ENCODE assay signal across 8 cellular contexts in the genomic region with DNA sequence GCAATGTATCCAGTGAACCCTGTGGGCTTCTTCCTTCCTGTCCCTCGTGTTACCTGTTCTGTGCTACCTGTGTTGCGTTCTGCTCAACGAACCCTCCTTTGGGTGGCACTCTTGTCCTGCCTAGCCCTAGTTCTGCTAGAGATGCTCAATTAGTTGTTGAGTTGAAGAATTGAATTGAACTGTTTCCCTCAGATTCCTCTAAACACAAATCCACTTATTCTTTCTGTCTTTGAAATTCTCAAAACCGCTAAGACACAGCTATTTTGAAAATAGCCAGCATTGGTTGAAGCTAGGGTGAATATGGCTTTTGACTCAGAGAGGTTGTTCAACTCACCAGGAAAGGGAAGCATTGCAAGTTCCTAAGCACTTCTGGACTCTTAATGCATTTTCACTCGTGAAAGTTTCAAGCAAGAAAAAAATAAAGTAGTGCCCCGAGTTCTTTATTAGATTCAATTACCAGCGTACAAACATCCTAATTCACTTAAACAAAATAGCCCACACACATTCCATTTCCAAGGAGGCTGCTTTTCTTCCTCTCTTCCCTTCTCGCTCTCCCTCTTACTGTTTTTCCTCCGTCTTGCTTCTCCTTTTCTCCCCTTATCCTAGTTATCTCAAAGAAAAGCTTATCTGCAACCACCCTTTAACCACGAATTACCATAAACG. TPM values are rescaled to one million over a fixed set of nuclear protein-coding genes. Genes with fewer than 3 reads are reported as not detected.
A peak's percentile ranks its signal among the peaks of the same experiment; 100 is the strongest.
DNase-seq lines count a peak whose midpoint lies in the region; ATAC-seq and TF ChIP-seq lines count a peak whose summit lies in the region.

No MANE protein-coding gene starts in this region.

- no peaks in the 10 kb centered on the region for H3K36me3 Mint-ChIP-seq in activated T-helper 17 cell treated with anti-CD3 and anti-CD28 coated beads, Interleukin-2, amount 50 U/mL, for 72 hours (ENCODE audit: low read depth)

- H3K4me1 ChIP-seq in KMS-11 (ENCODE audit: low read depth, poor library complexity, severe bottlenecking), result peaks cover 5% of the 10 kb centered on the region
- peaks cover 7 to 11% of the 10 kb centered on the region in 2 donors for H3K4me1 ChIP-seq in gastrocnemius medialis

- TF ChIP-seq CTCF in KMS-11 (conservative IDR thresholded peaks at IDR 0.05; ENCODE audit: low read depth, low read length) (no peak), gastrocnemius medialis (IDR thresholded peaks at IDR 0.05 in 4 of 5, conservative IDR thresholded peaks at IDR 0.05 in 1 of 5) (peak in 1 of 5 experiments; percentile 31)

- no peaks in the 10 kb centered on the region for H3K27me3 ChIP-seq in KMS-11 (ENCODE audit: insufficient read depth, low read depth)
- H3K27me3 ChIP-seq in gastrocnemius medialis, result peaks cover 0 to 7% (median 0%) of the 10 kb centered on the region in 3 donors

- H3K79me2 ChIP-seq in KMS-11 (ENCODE audit: insufficient read depth, low read depth), result no peaks in the 10 kb centered on the region

- no peaks in the 10 kb centered on the region for H3K27me3 Mint-ChIP-seq in activated T-helper 17 cell treated with anti-CD3 and anti-CD28 coated beads, Interleukin-2, amount 50 U/mL, for 72 hours

- ATAC-seq in activated T-helper 17 cell treated with anti-CD3 and anti-CD28 coated beads, Interleukin-2, amount 50 U/mL, for 72 hours (replicated peaks), result peak; percentile 27
- peak; percentile 30 for ATAC-seq in left ventricle myocardium superior
- no peak for ATAC-seq in gastrocnemius medialis
- ATAC-seq in GM21825 (IDR thresholded peaks at IDR 0.05; ENCODE audit: unreplicated experiment), result no peak

- in situ Hi-C loops in gastrocnemius medialis (cut with MboI; ENCODE audit: low sequenced_read_pairs in 4 of 4), result loop anchor here in 1 of 4 donors (25.0 kb wide), 1 partner anchor 125 kb away; no protein-coding TSS in a partner anchor

- H3K9me3 Mint-ChIP-seq in activated T-helper 17 cell treated with anti-CD3 and anti-CD28 coated beads, Interleukin-2, amount 50 U/mL, for 72 hours, result no peaks in the 10 kb centered on the region

- H3K9me3 ChIP-seq in gastrocnemius medialis, result no peaks in the 10 kb centered on the region

- TF ChIP-seq POLR2A in gastrocnemius medialis (IDR thresholded peaks at IDR 0.05), result no peak

- H3K27ac Mint-ChIP-seq in activated T-helper 17 cell treated with anti-CD3 and anti-CD28 coated beads, Interleukin-2, amount 50 U/mL, for 72 hours, result peak overlapping the region; percentile 82

- H3K4me3 Mint-ChIP-seq in activated T-helper 17 cell treated with anti-CD3 and anti-CD28 coated beads, Interleukin-2, amount 50 U/mL, for 72 hours, result peak overlapping the region; percentile 87

- no peak overlapping the region for H3K4me3 ChIP-seq in KMS-11 (IDR thresholded peaks at IDR 0.05; ENCODE audit: insufficient read depth, low read depth, low read length)
- peak overlapping the region; percentile 61 to 76 (median 68) for H3K4me3 ChIP-seq in gastrocnemius medialis

- H3K36me3 ChIP-seq in KMS-11 (ENCODE audit: insufficient read depth) (no peaks in the 10 kb centered on the region), gastrocnemius medialis (no peaks in the 10 kb centered on the region)

- no peak overlapping the region for H3K9ac ChIP-seq in KMS-11

- intact Hi-C loops in left ventricle myocardium superior (cut with micrococcal nuclease) (loop anchor here (10.0 kb wide), 2 partner anchors 82 to 128 kb away; no protein-coding TSS in a partner anchor), gastrocnemius medialis (cut with DNase I; ENCODE audit: low total_unique reads) (loop anchor here (2.0 to 5.0 kb wide), 2 partner anchors 95 to 128 kb away; no protein-coding TSS in a partner anchor)

- H4K20me1 ChIP-seq in KMS-11 (ENCODE audit: insufficient read depth), result no peaks in the 10 kb centered on the region

- H3K27ac ChIP-seq in KMS-11 (no peak overlapping the region), gastrocnemius medialis (peak overlapping the region; percentile 68 to 83 (median 76))

- H2AFZ ChIP-seq in KMS-11 (ENCODE audit: low read depth), result peak overlapping the region; percentile 84; the same call in 1 of the 2 replicates

- peaks cover 28% of the 10 kb centered on the region for H3K4me1 Mint-ChIP-seq in activated T-helper 17 cell treated with anti-CD3 and anti-CD28 coated beads, Interleukin-2, amount 50 U/mL, for 72 hours

- H3K4me2 ChIP-seq in KMS-11, result peak overlapping the region; percentile 74

- peak; percentile 14 for DNase-seq in stimulated activated CD4-positive, alpha-beta T cell treated with anti-CD3 and anti-CD28 coated beads, Interleukin-12 subunit alpha, Interleukin-12 subunit beta, amount 100 ng/mL, for 4 hours
- no peak for DNase-seq in stimulated activated CD4-positive, alpha-beta T cell treated with anti-CD3 and anti-CD28 coated beads, Interleukin-2, amount 100 ng/mL, for 24 hours
- no peak for DNase-seq in left ventricle myocardium superior
- DNase-seq in gastrocnemius medialis, result no peak
- no peak for DNase-seq in GM19238 (ENCODE audit: insufficient read length, low spot score)

RNA-seq across cellular contexts. Expression of a gene that starts 0.6 kb away (rescaled TPM):
- total RNA-seq in activated T-helper 17 cell treated with anti-CD3 and anti-CD28 coated beads, Interleukin-2, amount 50 U/mL, for 72 hours, result 10 to 100 TPM in 1 of 2 donors, 1 to 10 TPM in 1; 3.1 to 14.9 TPM
- 29.2 TPM for total RNA-seq in left ventricle myocardium superior
- total RNA-seq in gastrocnemius medialis, result 10 to 100 TPM in 2 of 4 donors, 1 to 10 TPM in 2; 5.7 to 20.4 (median 12.4) TPM

RNA-seq across cellular contexts. Expression of a gene that starts 0.6 kb away (rescaled TPM):
- total RNA-seq in activated T-helper 17 cell treated with anti-CD3 and anti-CD28 coated beads, Interleukin-2, amount 50 U/mL, for 72 hours, result 10 to 100 TPM; 22.9 to 35.0 TPM
- total RNA-seq in left ventricle myocardium superior, result 22.5 TPM
- 10 to 100 TPM; 13.8 to 28.5 (median 18.5) TPM for total RNA-seq in gastrocnemius medialis

Comparison
In these comparisons a context has a peak if more than half of its experiments do, and no peak if none do; other contexts are left out.
1. ATAC-seq: peak in activated T-helper 17 cell treated with anti-CD3 and anti-CD28 coated beads, Interleukin-2, amount 50 U/mL, for 72 hours (single experiment) and left ventricle myocardium superior (single experiment); none in gastrocnemius medialis (0 of 2) and GM21825 (single experiment).